12 cellular contexts compared by ENCODE assay signal in genomic region chrX:18895157-18895952, GRCh38.
DNase-seq lines count a peak whose midpoint lies in the region; ATAC-seq and TF ChIP-seq lines count a peak whose summit lies in the region.
"Had no signal": no experiment of that assay in that cellular context is flagged by ENCODE, and none has a peak within 500 bp of the region (broad histone marks: within the 10 kb centered on the region; RNA-seq: fewer than 3 reads in every experiment).

No MANE protein-coding gene starts in this region.

- H3K4me3 Mint-ChIP-seq in MCF 10A (ENCODE audit: unreplicated experiment): no peak overlapping the region
- no peak overlapping the region for H3K4me3 Mint-ChIP-seq in activated T-helper 1 cell treated with anti-CD3 and anti-CD28 coated beads, Interleukin-12 subunit alpha, Interleukin-12 subunit beta, Interleukin-2, Interleukin-4 antibody, amounts not matched to agents 30 ng/mL and 10 ng/mL and 1 ng/mL, durations not matched to agents 14 hours and 24 hours and 36 hours
- H3K4me3 Mint-ChIP-seq: T-helper 17 cell had no signal

- no TSS peak for BruUV-seq in MCF 10A (replicated peaks; lab: Mats Ljungman, UMichigan)

- H3K27ac Mint-ChIP-seq in MCF 10A (ENCODE audit: low read depth, unreplicated experiment): peak overlapping the region; percentile 85
- no peak overlapping the region for H3K27ac Mint-ChIP-seq in activated T-helper 1 cell treated with anti-CD3 and anti-CD28 coated beads, Interleukin-12 subunit alpha, Interleukin-12 subunit beta, Interleukin-2, Interleukin-4 antibody, amounts not matched to agents 30 ng/mL and 10 ng/mL and 1 ng/mL, durations not matched to agents 14 hours and 24 hours and 36 hours
- H3K27ac Mint-ChIP-seq: T-helper 17 cell had no signal

- H3K36me3 Mint-ChIP-seq in MCF 10A (ENCODE audit: insufficient read depth, unreplicated experiment): peaks cover 12% of the 10 kb centered on the region
- H3K36me3 Mint-ChIP-seq in activated T-helper 1 cell treated with anti-CD3 and anti-CD28 coated beads, Interleukin-12 subunit alpha, Interleukin-12 subunit beta, Interleukin-2, Interleukin-4 antibody, amounts not matched to agents 30 ng/mL and 10 ng/mL and 1 ng/mL, durations not matched to agents 14 hours and 24 hours and 36 hours (ENCODE audit: low read depth): no peaks in the 10 kb centered on the region

- CTCF ChIA-PET in MCF 10A (lab: Yijun Ruan, JAX): interaction anchor here (0.6 to 2.0 kb wide), 12 partner anchors 9 to 498 kb away, joined by 3 to 11 read pairs (median 3); no protein-coding TSS in a partner anchor

- TF ChIP-seq POLR2A in heart left ventricle (IDR thresholded peaks at IDR 0.05): no peak

- intact Hi-C loops in MCF 10A (cut with micrococcal nuclease): loop anchor here (1.0 to 2.0 kb wide), 2 partner anchors 470 to 485 kb away; partner anchors contain the start of gene CDKL5
- intact Hi-C loops in heart left ventricle (cut with DNase I): loop anchor here in 7 of 10 donors (5.0 to 10.0 kb wide), 4 partner anchors 471 to 503 kb away; partner anchors contain the start of gene CDKL5 (in 2 of the 7)
- intact Hi-C loops in activated T-helper 1 cell treated with anti-CD3 and anti-CD28 coated beads, Interleukin-12 subunit alpha, Interleukin-12 subunit beta, Interleukin-2, Interleukin-4 antibody, amounts not matched to agents 30 ng/mL and 10 ng/mL and 1 ng/mL, durations not matched to agents 14 hours and 24 hours and 36 hours (cut with micrococcal nuclease): no loop called here

- no peaks in the 10 kb centered on the region for H3K9me3 ChIP-seq in heart left ventricle

- H3K27ac ChIP-seq in heart left ventricle: peak overlapping the region in 10 of 12 donors; percentile 57 to 92 (median 73)

- H3K27me3 Mint-ChIP-seq in MCF 10A (ENCODE audit: insufficient read depth, unreplicated experiment): no peaks in the 10 kb centered on the region
- H3K27me3 Mint-ChIP-seq in activated T-helper 1 cell treated with anti-CD3 and anti-CD28 coated beads, Interleukin-12 subunit alpha, Interleukin-12 subunit beta, Interleukin-2, Interleukin-4 antibody, amounts not matched to agents 30 ng/mL and 10 ng/mL and 1 ng/mL, durations not matched to agents 14 hours and 24 hours and 36 hours (ENCODE audit: insufficient read depth): no peaks in the 10 kb centered on the region
- H3K27me3 Mint-ChIP-seq: T-helper 17 cell had no signal

- POLR2A ChIA-PET in MCF 10A (lab: Yijun Ruan, JAX): interaction anchor here (1.3 to 1.6 kb wide), 4 partner anchors 9 to 485 kb away, joined by 5 to 8 read pairs (median 6); no protein-coding TSS in a partner anchor

- H3K4me1 Mint-ChIP-seq in MCF 10A (ENCODE audit: insufficient read depth, unreplicated experiment): no peaks in the 10 kb centered on the region
- no peaks in the 10 kb centered on the region for H3K4me1 Mint-ChIP-seq in activated T-helper 1 cell treated with anti-CD3 and anti-CD28 coated beads, Interleukin-12 subunit alpha, Interleukin-12 subunit beta, Interleukin-2, Interleukin-4 antibody, amounts not matched to agents 30 ng/mL and 10 ng/mL and 1 ng/mL, durations not matched to agents 14 hours and 24 hours and 36 hours (ENCODE audit: low read depth)
- H3K4me1 Mint-ChIP-seq: T-helper 17 cell had no signal

- ATAC-seq in heart left ventricle: peak; percentile 63 to 88 (median 82)
- ATAC-seq: T-helper 17 cell had no signal

- H3K27me3 ChIP-seq in H7 (ENCODE audit: control insufficient read depth, insufficient read depth, low read length) (no peaks in the 10 kb centered on the region), heart left ventricle (no peaks in the 10 kb centered on the region)

- H3K4me3 ChIP-seq in H7 (ENCODE audit: insufficient read depth, low read depth, low read length) (no peak overlapping the region), heart left ventricle (peak overlapping the region in 1 of 12 donors; percentile 3)

- H3K36me3 ChIP-seq in H7 (replicated peaks; ENCODE audit: control insufficient read depth, insufficient read depth, low read length) (peaks cover 2% of the 10 kb centered on the region), heart left ventricle (peaks cover 0 to 4% (median 0%) of the 10 kb centered on the region in 9 donors)

- DNase-seq in H7: peak; percentile 59
- DNase-seq in MCF 10A (ENCODE audit: unreplicated experiment): peak; percentile 87
- peak in 4 of 5 donors; percentile 21 to 58 (median 46) for DNase-seq in heart left ventricle
- peak; percentile 16 for DNase-seq in stromal cell of bone marrow (ENCODE audit: low read depth)
- no peak for DNase-seq in activated T-helper 1 cell treated with anti-CD3 and anti-CD28 coated beads, Interleukin-12 subunit alpha, Interleukin-12 subunit beta, Interleukin-2, Interleukin-4 antibody, amounts not matched to agents 30 ng/mL and 10 ng/mL and 1 ng/mL, durations not matched to agents 14 hours and 24 hours and 36 hours (ENCODE audit: low spot score)
- DNase-seq in Kasumi-1 (lab: John Stamatoyannopoulos, UW): no peak
- no peak for DNase-seq in stimulated activated naive CD4-positive, alpha-beta T cell (lab: John Stamatoyannopoulos, UW)
- DNase-seq in NOMO-1 treated with dmso at 0.1 percent for 144 hours (lab: John Stamatoyannopoulos, UW; ENCODE audit: unreplicated experiment): no peak
- DNase-seq: activated T-cell treated with anti-CD3 and anti-CD28 coated beads for 4 hours, dermis blood vessel endothelial cell, islet precursor cell, T-helper 17 cell had no signal

- TF ChIP-seq CTCF in MCF 10A (IDR thresholded peaks at IDR 0.05; ENCODE audit: unreplicated experiment) (peak; percentile 37), heart left ventricle (IDR thresholded peaks at IDR 0.05) (peak in 11 of 12 donors; percentile 17 to 61 (median 42))

- no peaks in the 10 kb centered on the region for H3K9me3 Mint-ChIP-seq in MCF 10A (ENCODE audit: unreplicated experiment)
- no peaks in the 10 kb centered on the region for H3K9me3 Mint-ChIP-seq in activated T-helper 1 cell treated with anti-CD3 and anti-CD28 coated beads, Interleukin-12 subunit alpha, Interleukin-12 subunit beta, Interleukin-2, Interleukin-4 antibody, amounts not matched to agents 30 ng/mL and 10 ng/mL and 1 ng/mL, durations not matched to agents 14 hours and 24 hours and 36 hours

- WGBS in heart left ventricle, 4 donors: 37 to 69% (median 52%) methylated on average over 16 to 20 of the region's 20 CpGs

- peaks cover 0 to 14% (median 3%) of the 10 kb centered on the region in 12 donors for H3K4me1 ChIP-seq in heart left ventricle

Comparison
In these comparisons a context has a peak if more than half of its experiments do, and no peak if none do; other contexts are left out.
1. DNase-seq: peak in H7 (single experiment), MCF 10A (single experiment), heart left ventricle (4 of 5) and stromal cell of bone marrow (single experiment); none in activated T-helper 1 cell treated with anti-CD3 and anti-CD28 coated beads, Interleukin-12 subunit alpha, Interleukin-12 subunit beta, Interleukin-2, Interleukin-4 antibody, amounts not matched to agents 30 ng/mL and 10 ng/mL and 1 ng/mL, durations not matched to agents 14 hours and 24 hours and 36 hours (single experiment), Kasumi-1 (0 of 2), stimulated activated naive CD4-positive, alpha-beta T cell (0 of 6) and NOMO-1 treated with dmso at 0.1 percent for 144 hours (single experiment).